ENCODE assay signal across 18 cellular contexts in the genomic region with DNA sequence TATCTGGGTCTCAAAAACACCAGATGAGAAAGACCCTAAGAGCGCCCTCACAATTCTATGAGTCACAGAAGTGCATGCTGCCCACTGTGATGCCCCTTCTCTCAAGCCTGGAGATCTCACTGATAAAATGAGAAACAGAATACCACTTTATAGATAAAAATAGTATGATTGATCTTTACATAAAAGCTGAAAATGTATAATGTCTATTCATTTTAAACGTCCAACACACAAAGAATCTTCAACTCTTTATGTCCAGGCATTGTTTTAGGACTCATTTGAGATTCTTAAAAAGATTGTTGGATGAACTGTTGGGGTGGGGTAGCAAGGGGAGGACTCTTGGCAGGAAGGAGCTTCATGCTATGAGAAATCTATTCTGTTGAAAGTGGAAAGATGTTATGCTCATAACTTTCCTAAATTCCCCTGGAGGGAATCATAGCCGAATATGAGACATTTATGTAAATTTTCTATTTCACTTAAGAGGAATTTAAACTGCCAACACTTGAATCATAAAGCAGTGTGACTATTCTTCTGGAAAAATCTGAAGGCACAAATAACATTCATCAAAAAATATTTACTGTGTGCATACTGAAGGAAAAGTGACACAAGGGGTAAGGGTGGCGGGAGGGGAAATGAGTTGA.
DNase-seq lines count a peak whose midpoint lies in the region; ATAC-seq and TF ChIP-seq lines count a peak whose summit lies in the region.
"Had no signal": no experiment of that assay in that cellular context is flagged by ENCODE, and none has a peak within 500 bp of the region (broad histone marks: within the 10 kb centered on the region; RNA-seq: fewer than 3 reads in every experiment).

No MANE protein-coding gene starts in this region.

- H3K36me3 ChIP-seq in body of pancreas (replicated peaks in 1 of 2; ENCODE audit: insufficient read depth in 1 of 2, low read depth in 2 of 2) = no peaks in the 10 kb centered on the region
- H3K36me3 ChIP-seq: HAP-1 had no signal

- H3K27me3 ChIP-seq in body of pancreas (no peaks in the 10 kb centered on the region), H9 (ENCODE audit: insufficient read depth, low read length) (no peaks in the 10 kb centered on the region)

- H3K27ac ChIP-seq in body of pancreas (peak overlapping the region in 2 of 4 donors; percentile 25 to 65), H9 (ENCODE audit: insufficient read length, low read depth, low read length) (no peak overlapping the region)
- H3K27ac ChIP-seq: A549, C4-2B, SK-N-MC had no signal

- WGBS in body of pancreas, 2 donors = 77 to 89% methylated on average over 4 of the region's 4 CpGs
- WGBS in H9 (ENCODE audit: extremely low coverage, insufficient read length, low lambda C conversion rate) = no CpG with 5 or more reads among the region's 4 CpGs

- H4K8ac ChIP-seq in H9 (replicated peaks; ENCODE audit: insufficient read length, low read depth, low read length) = no peak overlapping the region

- H3K79me2 ChIP-seq in H9 (ENCODE audit: insufficient read depth, low read length) = no peaks in the 10 kb centered on the region

- no peak overlapping the region for H3K9ac ChIP-seq in H9 (ENCODE audit: extremely low read depth, insufficient read length, low read length)

- BruUV-seq in Calu3 (replicated peaks; lab: Mats Ljungman, UMichigan) = no TSS peak

- H3K18ac ChIP-seq in H9 (ENCODE audit: insufficient read length, low read depth, low read length) = no peak overlapping the region

- H3K4me3 ChIP-seq in fibroblast of the aortic adventitia (ENCODE audit: low read depth, low read length) = no peak overlapping the region
- H3K4me3 ChIP-seq in body of pancreas = no peak overlapping the region
- H3K4me3 ChIP-seq: A549, HAP-1, SK-N-MC had no signal

- no peak overlapping the region for H3K56ac ChIP-seq in H9 (ENCODE audit: insufficient read length, low read depth, low read length)

- no peak for DNase-seq in Calu3
- DNase-seq in HS-5 (ENCODE audit: low read depth) = peak; percentile 16
- DNase-seq in fibroblast of the aortic adventitia (ENCODE audit: low read depth) = peak; percentile 27
- no peak for DNase-seq in osteocyte (ENCODE audit: extremely low spot score, unreplicated experiment)
- DNase-seq in NCI-H1105 treated with DMSO at 0.1 percent for 48 hours (lab: John Stamatoyannopoulos, UW) = no peak
- no peak for DNase-seq in body of pancreas
- DNase-seq in UCSD-AML1 (lab: John Stamatoyannopoulos, UW; ENCODE audit: unreplicated experiment) = no peak
- DNase-seq in H9 = no peak
- DNase-seq: Caco-2, DMS53, NCI-H1048, NCI-H2227 treated with DMSO at 0.1 percent for 48 hours, NCI-H524 treated with DMSO at 0.1 percent for 48 hours had no signal

- no peak overlapping the region for H3K4ac ChIP-seq in H9 (ENCODE audit: low read depth, low read length)

- no peak overlapping the region for H2AK5ac ChIP-seq in H9 (ENCODE audit: insufficient read length, low read length)

- H2BK12ac ChIP-seq in H9 (ENCODE audit: insufficient read length, low read depth, low read length) = no peak overlapping the region

- H3K4me2 ChIP-seq in H9 (ENCODE audit: insufficient read depth, insufficient read length, low read length) = no peak overlapping the region
- H3K4me2 ChIP-seq: A549 had no signal

- ATAC-seq in body of pancreas = no peak
- ATAC-seq: A549, Panc1 had no signal

- no peaks in the 10 kb centered on the region for H3K9me3 Mint-ChIP-seq in Calu3 (ENCODE audit: low read depth, unreplicated experiment)
- no peaks in the 10 kb centered on the region for H3K9me3 Mint-ChIP-seq in osteocyte (ENCODE audit: unreplicated experiment)
- H3K9me3 Mint-ChIP-seq in H9 = no peaks in the 10 kb centered on the region

- H4K5ac ChIP-seq in H9 (ENCODE audit: insufficient read length, low read depth, low read length) = no peak overlapping the region

- H4K91ac ChIP-seq in H9 (ENCODE audit: insufficient read length, low read depth, low read length) = no peak overlapping the region

- no peak overlapping the region for H3T11ph ChIP-seq in H9 (ENCODE audit: low read length)

- H2BK120ac ChIP-seq in H9 (ENCODE audit: low read depth, low read length, poor library complexity, severe bottlenecking) = no peak overlapping the region

- H3K36me3 Mint-ChIP-seq in Calu3 (ENCODE audit: insufficient read depth, unreplicated experiment) (no peaks in the 10 kb centered on the region), osteocyte (ENCODE audit: unreplicated experiment) (no peaks in the 10 kb centered on the region), H9 (ENCODE audit: insufficient read depth in 1 of 3, low read depth in 3 of 3) (no peaks in the 10 kb centered on the region)

- no peaks in the 10 kb centered on the region for H3K9me3 ChIP-seq in body of pancreas
- H3K9me3 ChIP-seq in H9 (ENCODE audit: control insufficient read depth, low read depth, low read length) = no peaks in the 10 kb centered on the region
- H3K9me3 ChIP-seq: A549, Caco-2, HAP-1 had no signal

- no peak for TF ChIP-seq POLR2A in body of pancreas (IDR thresholded peaks at IDR 0.05)

- H3K4me3 Mint-ChIP-seq in Calu3 (ENCODE audit: low read depth, unreplicated experiment) (no peak overlapping the region), osteocyte (ENCODE audit: unreplicated experiment) (no peak overlapping the region), H9 (no peak overlapping the region)

- H3K14ac ChIP-seq in H9 (ENCODE audit: insufficient read depth, low read length) = no peak overlapping the region

- no peaks in the 10 kb centered on the region for H3K23me2 ChIP-seq in H9 (ENCODE audit: insufficient read length, low read depth, low read length, poor library complexity, severe bottlenecking)

- H2AFZ ChIP-seq in H9 (ENCODE audit: low read length) = no peak overlapping the region

- H3K27ac Mint-ChIP-seq in Calu3 (ENCODE audit: unreplicated experiment) (peak overlapping the region; percentile 16), osteocyte (ENCODE audit: unreplicated experiment) (peak overlapping the region; percentile 45), H9 (no peak overlapping the region)

- no peak overlapping the region for H2BK20ac ChIP-seq in H9 (ENCODE audit: low read depth, low read length, poor library complexity, severe bottlenecking)

- intact Hi-C loops in Calu3 (cut with micrococcal nuclease; ENCODE audit: unreplicated experiment) = loop anchor here (5.0 kb wide), 1 partner anchor 58 kb away; no protein-coding TSS in a partner anchor
- intact Hi-C loops in body of pancreas (cut with DNase I) = no loop called here

- H3K79me1 ChIP-seq in H9 (ENCODE audit: insufficient read depth, low read depth, low read length, poor library complexity, severe bottlenecking) = no peaks in the 10 kb centered on the region

- peaks cover 40% of the 10 kb centered on the region for H3K4me1 ChIP-seq in body of pancreas
- H3K4me1 ChIP-seq in H9 (ENCODE audit: insufficient read depth, low read length) = no peaks in the 10 kb centered on the region
- H3K4me1 ChIP-seq: A549, HAP-1 had no signal

- no peak overlapping the region for H2BK5ac ChIP-seq in H9 (ENCODE audit: insufficient read length, low read length)

- TF ChIP-seq CTCF in Calu3 (IDR thresholded peaks at IDR 0.05; ENCODE audit: unreplicated experiment) (no peak), fibroblast of the aortic adventitia (IDR thresholded peaks at IDR 0.05; ENCODE audit: insufficient read depth, low read length) (no peak), osteocyte (IDR thresholded peaks at IDR 0.05) (no peak), body of pancreas (IDR thresholded peaks at IDR 0.05) (no peak), H9 (conservative IDR thresholded peaks at IDR 0.05) (no peak)

- H3K4me1 Mint-ChIP-seq in Calu3 (ENCODE audit: low read depth, unreplicated experiment) (peaks cover 49% of the 10 kb centered on the region), osteocyte (ENCODE audit: unreplicated experiment) (peaks cover 45% of the 10 kb centered on the region), H9 (peaks cover 7% of the 10 kb centered on the region in 2 experiments; a peak in 3 of 4 replicates)

- H4K20me1 ChIP-seq in H9 (ENCODE audit: control insufficient read depth, insufficient read depth, insufficient read length) = no peaks in the 10 kb centered on the region

- H3K27me3 Mint-ChIP-seq in Calu3 (ENCODE audit: unreplicated experiment) (no peaks in the 10 kb centered on the region), osteocyte (ENCODE audit: unreplicated experiment) (no peaks in the 10 kb centered on the region), H9 (ENCODE audit: low read depth) (no peaks in the 10 kb centered on the region)

- H2BK15ac ChIP-seq in H9 (ENCODE audit: low read depth, low read length) = no peak overlapping the region

- CTCF ChIA-PET in Calu3 (lab: Charles Lee) = no interaction called here

- H3K23ac ChIP-seq in H9 (ENCODE audit: insufficient read length, low read depth, low read length) = no peak overlapping the region

Comparison
In these comparisons a context has a peak if more than half of its experiments do, and no peak if none do; other contexts are left out.
1. DNase-seq: peak in HS-5 (single experiment) and fibroblast of the aortic adventitia (single experiment); none in Calu3 (single experiment), osteocyte (single experiment), NCI-H1105 treated with DMSO at 0.1 percent for 48 hours (single experiment), body of pancreas (0 of 4), UCSD-AML1 (single experiment) and H9 (single experiment).
2. H3K27ac Mint-ChIP-seq: peak in Calu3 (single experiment) and osteocyte (single experiment); none in H9 (0 of 3).